8 cellular contexts compared by ENCODE assay signal in the genomic region with DNA sequence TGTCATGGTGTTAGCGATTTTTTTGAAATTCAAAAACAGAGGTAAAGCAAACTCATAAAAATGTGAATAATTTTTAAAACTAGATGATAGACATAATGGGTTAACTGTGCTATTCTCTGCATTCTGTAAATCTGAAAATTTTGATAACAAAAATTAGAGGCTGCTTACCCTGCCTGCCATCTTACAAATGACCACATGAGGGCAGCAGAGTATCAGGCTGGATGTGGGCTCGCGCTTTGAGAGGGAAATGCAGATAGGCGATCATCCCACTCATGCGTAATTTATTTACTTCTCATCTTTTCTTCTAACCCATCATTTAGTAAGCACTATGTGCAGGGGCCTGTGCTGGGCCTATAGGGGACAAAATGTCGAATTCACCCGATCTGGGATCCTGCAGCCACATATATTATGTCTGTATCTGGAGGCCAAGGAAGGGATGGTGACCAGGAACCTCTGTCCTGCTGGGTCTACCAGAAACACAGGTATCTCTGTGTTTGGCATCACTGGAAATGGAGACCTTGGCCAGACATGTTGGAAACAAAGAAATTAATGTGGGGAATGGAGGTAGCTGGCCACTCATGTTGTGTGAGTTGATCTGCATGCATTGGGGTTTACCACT. TPM values are rescaled to one million over a fixed set of nuclear protein-coding genes. Genes with fewer than 3 reads are reported as not detected.
A peak's percentile ranks its signal among the peaks of the same experiment; 100 is the strongest.
DNase-seq lines count a peak whose midpoint lies in the region; ATAC-seq and TF ChIP-seq lines count a peak whose summit lies in the region.

No MANE protein-coding gene starts in this region.

- no peaks in the 10 kb centered on the region for H3K79me2 ChIP-seq in DOHH2 (ENCODE audit: control insufficient read depth, low read length)

- H3K9me3 Mint-ChIP-seq in HFFc6 (no peaks in the 10 kb centered on the region), endothelial cell (ENCODE audit: unreplicated experiment) (no peaks in the 10 kb centered on the region), natural killer cell (no peaks in the 10 kb centered on the region)
- H3K9me3 Mint-ChIP-seq in stimulated activated naive B cell treated with anti-CD40 and anti-IgM and Interleukin-4, amounts not matched to agents 10 μg/mL and 1 μg/mL and 100 μg/mL, for 72 hours, result no peaks in the 10 kb centered on the region

- H3K9me3 ChIP-seq in DOHH2 (ENCODE audit: control insufficient read depth, insufficient read depth, low read length), result no peaks in the 10 kb centered on the region

- TF ChIP-seq CTCF in DOHH2 (IDR thresholded peaks at IDR 0.05; ENCODE audit: low read depth, low read length, poor library complexity, severe bottlenecking), result peak; percentile 92
- peak; percentile 99 for TF ChIP-seq CTCF in HFFc6 (IDR thresholded peaks at IDR 0.05)
- TF ChIP-seq CTCF in endothelial cell (IDR thresholded peaks at IDR 0.05; ENCODE audit: unreplicated experiment), result peak; percentile 97
- TF ChIP-seq CTCF in natural killer cell (IDR thresholded peaks at IDR 0.05), result peak; percentile 99

- H3K4me3 ChIP-seq in DOHH2 (ENCODE audit: low read length), result no peak overlapping the region

- no peak overlapping the region for H3K27ac Mint-ChIP-seq in HFFc6
- no peak overlapping the region for H3K27ac Mint-ChIP-seq in endothelial cell (ENCODE audit: unreplicated experiment)
- no peak overlapping the region for H3K27ac Mint-ChIP-seq in natural killer cell
- no peak overlapping the region for H3K27ac Mint-ChIP-seq in stimulated activated naive B cell treated with anti-CD40 and anti-IgM and Interleukin-4, amounts not matched to agents 10 μg/mL and 1 μg/mL and 100 μg/mL, for 72 hours

- no peaks in the 10 kb centered on the region for H3K36me3 ChIP-seq in DOHH2 (ENCODE audit: control insufficient read depth, low read length)

- H3K27me3 Mint-ChIP-seq in HFFc6 (ENCODE audit: insufficient read depth) (no peaks in the 10 kb centered on the region; the same call in none of the 2 replicates), endothelial cell (ENCODE audit: unreplicated experiment) (no peaks in the 10 kb centered on the region), natural killer cell (ENCODE audit: low read depth in 2 of 2) (peaks cover 16 to 32% of the 10 kb centered on the region in 2 donors)
- peaks cover 18 to 31% of the 10 kb centered on the region in 2 donors for H3K27me3 Mint-ChIP-seq in stimulated activated naive B cell treated with anti-CD40 and anti-IgM and Interleukin-4, amounts not matched to agents 10 μg/mL and 1 μg/mL and 100 μg/mL, for 72 hours

- H3F3A ChIP-seq in DOHH2 (ENCODE audit: control insufficient read depth, insufficient read depth), result no peaks in the 10 kb centered on the region

- no peaks in the 10 kb centered on the region for H4K20me1 ChIP-seq in DOHH2 (ENCODE audit: control insufficient read depth, insufficient read depth, low read depth, low read length)

- H3K36me3 Mint-ChIP-seq in HFFc6 (ENCODE audit: low read depth) (no peaks in the 10 kb centered on the region), endothelial cell (ENCODE audit: low read depth, unreplicated experiment) (no peaks in the 10 kb centered on the region), natural killer cell (no peaks in the 10 kb centered on the region)
- H3K36me3 Mint-ChIP-seq in stimulated activated naive B cell treated with anti-CD40 and anti-IgM and Interleukin-4, amounts not matched to agents 10 μg/mL and 1 μg/mL and 100 μg/mL, for 72 hours, result no peaks in the 10 kb centered on the region

- H3K4me2 ChIP-seq in DOHH2 (ENCODE audit: low read length), result no peak overlapping the region

- H3K4me1 ChIP-seq in DOHH2 (ENCODE audit: control insufficient read depth, low read length), result no peaks in the 10 kb centered on the region

- ATAC-seq in natural killer cell, result peak; percentile 85 to 95 (median 92)
- ATAC-seq in stimulated activated naive B cell treated with anti-CD40 and anti-IgM and Interleukin-4, amounts not matched to agents 10 μg/mL and 1 μg/mL and 100 μg/mL, for 72 hours (replicated peaks), result peak; percentile 75 to 78
- ATAC-seq in GM19467 (IDR thresholded peaks at IDR 0.05; ENCODE audit: unreplicated experiment), result no peak

- H3K4me3 Mint-ChIP-seq in HFFc6 (no peak overlapping the region), endothelial cell (ENCODE audit: unreplicated experiment) (no peak overlapping the region), natural killer cell (no peak overlapping the region)
- H3K4me3 Mint-ChIP-seq in stimulated activated naive B cell treated with anti-CD40 and anti-IgM and Interleukin-4, amounts not matched to agents 10 μg/mL and 1 μg/mL and 100 μg/mL, for 72 hours, result no peak overlapping the region

- H3K27me3 ChIP-seq in DOHH2 (ENCODE audit: control insufficient read depth, low read length), result peaks cover 19% of the 10 kb centered on the region

- intact Hi-C loops in natural killer cell (cut with micrococcal nuclease), result loop anchor here (1.0 kb wide), 1 partner anchor 331 kb away; no protein-coding TSS in a partner anchor

- peaks cover 7% of the 10 kb centered on the region for H3K4me1 Mint-ChIP-seq in HFFc6 (ENCODE audit: low read depth)
- no peaks in the 10 kb centered on the region for H3K4me1 Mint-ChIP-seq in endothelial cell (ENCODE audit: unreplicated experiment)
- peaks cover 5% of the 10 kb centered on the region in 2 donors for H3K4me1 Mint-ChIP-seq in natural killer cell
- H3K4me1 Mint-ChIP-seq in stimulated activated naive B cell treated with anti-CD40 and anti-IgM and Interleukin-4, amounts not matched to agents 10 μg/mL and 1 μg/mL and 100 μg/mL, for 72 hours, result peaks cover 3 to 10% of the 10 kb centered on the region in 2 donors

- H3K27ac ChIP-seq in DOHH2 (ENCODE audit: low read depth, low read length), result no peak overlapping the region

- no peaks in the 10 kb centered on the region for H3K9me2 ChIP-seq in DOHH2 (replicated peaks; ENCODE audit: control insufficient read depth, low read length)

- DNase-seq in HFFc6, result peak; percentile 59
- DNase-seq in NCI-H82 (lab: John Stamatoyannopoulos, UW), result peak; percentile 66
- peak; percentile 8 to 60 (median 55) for DNase-seq in activated CD8-positive, alpha-beta memory T cell treated with anti-CD3 and anti-CD28 coated beads for 48 hours (ENCODE audit: low read depth in 2 of 3, low spot score in 2 of 3)
- DNase-seq in endothelial cell (ENCODE audit: low spot score), result peak; percentile 68
- DNase-seq in natural killer cell, result peak; percentile 63
- DNase-seq in stimulated activated naive B cell treated with anti-CD40 and anti-IgM and Interleukin-4, amounts not matched to agents 10 μg/mL and 1 μg/mL and 100 μg/mL, for 72 hours, result peak; percentile 36

RNA-seq across cellular contexts. Expression of gene RAD18, which starts 7.8 kb away (rescaled TPM):
- total RNA-seq in HFFc6 (2021; fragmentation: NEBNext Ultra II Directional; extraction: Animal tissue kit (Norgen Biotek cat#: 25700)), result 10 to 100 TPM; 25.0 to 34.0 (median 31.9) TPM
- total RNA-seq in endothelial cell (ENCODE audit: unreplicated experiment), result 12.2 TPM
- total RNA-seq in natural killer cell, result 10 to 100 TPM; 19.8 to 23.3 (median 22.5) TPM
